Comparison of ENCODE assay signal across 12 cellular contexts in the genomic region with DNA sequence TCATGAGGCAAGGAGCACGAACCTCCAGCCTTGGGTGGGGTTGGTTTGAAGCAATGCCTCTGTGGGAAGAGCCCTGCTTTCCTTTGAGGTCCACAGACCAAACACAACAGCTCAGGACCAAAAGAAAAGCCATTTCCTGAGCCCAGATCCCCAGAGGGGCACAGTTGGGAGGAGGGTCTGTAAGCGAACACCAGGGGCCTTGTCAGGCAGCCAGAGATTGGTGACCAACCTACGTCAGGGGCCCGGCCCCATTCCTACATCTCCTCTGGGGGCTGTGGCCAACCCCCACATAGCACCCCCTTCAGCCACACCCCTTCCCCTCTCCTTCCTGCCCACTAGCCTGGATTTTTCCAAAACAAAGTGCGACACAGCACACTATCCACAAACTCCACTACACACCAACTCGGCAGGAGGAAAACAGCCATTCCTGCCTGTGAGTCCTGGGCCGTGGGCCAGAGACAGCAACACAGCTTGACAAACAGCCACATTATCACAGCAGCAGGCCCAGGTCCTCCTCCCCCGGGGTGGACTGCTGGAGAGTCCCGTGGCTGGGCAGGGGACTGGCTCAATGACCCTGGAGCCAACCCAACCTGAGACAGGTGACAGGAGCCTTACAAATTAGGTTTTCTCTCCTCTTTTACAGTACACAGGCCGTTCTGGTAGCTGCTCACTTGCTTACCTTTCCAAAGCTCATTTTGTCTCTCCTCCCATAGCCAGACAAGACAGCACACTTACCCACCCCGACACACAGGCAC.
A peak's percentile ranks its signal among the peaks of the same experiment; 100 is the strongest.
DNase-seq lines count a peak whose midpoint lies in the region; ATAC-seq and TF ChIP-seq lines count a peak whose summit lies in the region.
"Had no signal": no experiment of that assay in that cellular context is flagged by ENCODE, and none has a peak within 500 bp of the region (broad histone marks: within the 10 kb centered on the region; RNA-seq: fewer than 3 reads in every experiment).

No MANE protein-coding gene starts in this region.

- intact Hi-C loops in breast epithelium (cut with DNase I; ENCODE audit: low total_unique reads) (no loop called here), MCF 10A (cut with micrococcal nuclease) (no loop called here), cardiac septum (cut with DNase I) (loop anchor here (2.0 to 5.0 kb wide), 4 partner anchors 15 to 83 kb away; no protein-coding TSS in a partner anchor)

- H3K9me3 ChIP-seq in breast epithelium (no peaks in the 10 kb centered on the region), osteoblast (ENCODE audit: low read depth, low read length) (no peaks in the 10 kb centered on the region)

- H3K27ac ChIP-seq in breast epithelium, result peak overlapping the region; percentile 90 to 92
- H3K27ac ChIP-seq in osteoblast (ENCODE audit: low read depth, low read length), result peak overlapping the region; percentile 77

- no peaks in the 10 kb centered on the region for H3K27me3 ChIP-seq in breast epithelium
- no peaks in the 10 kb centered on the region for H3K27me3 ChIP-seq in osteoblast (ENCODE audit: insufficient read depth, low read length)

- no peak for ATAC-seq in activated CD4-positive, CD25-positive, alpha-beta regulatory T cell treated with anti-CD3 and anti-CD28 coated beads, Interleukin-2, amount 50 U/mL, for 24 hours

- no peak for TF ChIP-seq POLR2A in breast epithelium (IDR thresholded peaks at IDR 0.05)

- H3K27me3 Mint-ChIP-seq in MCF 10A (ENCODE audit: insufficient read depth, unreplicated experiment), result peaks cover 15% of the 10 kb centered on the region
- peaks cover 6 to 12% (median 11%) of the 10 kb centered on the region in 3 donors for H3K27me3 Mint-ChIP-seq in immature natural killer cell (ENCODE audit: low read depth in 3 of 3)

- H3K4me3 ChIP-seq in breast epithelium (peak overlapping the region in 1 of 3 donors; percentile 22), osteoblast (ENCODE audit: insufficient read depth, low read length) (no peak overlapping the region)

- peaks cover 53% of the 10 kb centered on the region for H4K20me1 ChIP-seq in osteoblast (ENCODE audit: insufficient read depth, low read length)

- no peak overlapping the region for H3K4me3 Mint-ChIP-seq in MCF 10A (ENCODE audit: unreplicated experiment)
- H3K4me3 Mint-ChIP-seq in immature natural killer cell, result no peak overlapping the region

- no peak overlapping the region for H3K27ac Mint-ChIP-seq in MCF 10A (ENCODE audit: low read depth, unreplicated experiment)
- no peak overlapping the region for H3K27ac Mint-ChIP-seq in immature natural killer cell

- no peak for TF ChIP-seq CTCF in breast epithelium (IDR thresholded peaks at IDR 0.05)
- TF ChIP-seq CTCF in MCF 10A (IDR thresholded peaks at IDR 0.05; ENCODE audit: unreplicated experiment), result no peak
- no peak for TF ChIP-seq CTCF in osteoblast (IDR thresholded peaks at IDR 0.05; ENCODE audit: extremely low read depth, low read depth, low read length)

- DNase-seq in breast epithelium (ENCODE audit: low spot score in 2 of 2) (peak in 1 of 2 donors; percentile 71), MCF 10A (ENCODE audit: unreplicated experiment) (no peak), cardiac septum (ENCODE audit: low spot score) (peak; percentile 89), osteoblast (ENCODE audit: insufficient read length, low spot score, missing footprints) (peak; percentile 87), SKM-1 (lab: John Stamatoyannopoulos, UW; ENCODE audit: unreplicated experiment) (no peak), OCI-M1 (lab: John Stamatoyannopoulos, UW) (no peak), immature natural killer cell (no peak)
- DNase-seq: ACHN, activated gamma-delta T cell, MV-4-11, T-helper 1 cell had no signal

- H3K4me1 ChIP-seq in breast epithelium, result peaks cover 9 to 65% of the 10 kb centered on the region in 2 donors
- peaks cover 46% of the 10 kb centered on the region for H3K4me1 ChIP-seq in osteoblast (ENCODE audit: insufficient read depth, low read length)

- H3K9me3 Mint-ChIP-seq in MCF 10A (ENCODE audit: unreplicated experiment) (no peaks in the 10 kb centered on the region), immature natural killer cell (no peaks in the 10 kb centered on the region)

- POLR2A ChIA-PET in MCF 10A (lab: Yijun Ruan, JAX), result interaction anchor here (0.6 kb wide), 1 partner anchor 19 kb away, joined by 3 read pairs; no protein-coding TSS in a partner anchor

- H3K36me3 ChIP-seq in breast epithelium (no peaks in the 10 kb centered on the region), osteoblast (ENCODE audit: insufficient read depth, low read length) (peaks cover 28% of the 10 kb centered on the region)

- H3K36me3 Mint-ChIP-seq in MCF 10A (ENCODE audit: insufficient read depth, unreplicated experiment), result no peaks in the 10 kb centered on the region
- H3K36me3 Mint-ChIP-seq in immature natural killer cell, result no peaks in the 10 kb centered on the region

- peaks cover 19% of the 10 kb centered on the region for H3K79me2 ChIP-seq in osteoblast (ENCODE audit: insufficient read depth, low read length)

- no TSS peak for BruUV-seq in MCF 10A (replicated peaks; lab: Mats Ljungman, UMichigan)

- no peak overlapping the region for H3K4me2 ChIP-seq in osteoblast (ENCODE audit: insufficient read depth, low read length)

- CTCF ChIA-PET in MCF 10A (lab: Yijun Ruan, JAX), result interaction anchor here (0.5 to 6.7 kb wide), 4 partner anchors 16 to 119 kb away, joined by 5 to 61 read pairs (median 6); a partner anchor contains a TSS

- H3K4me1 Mint-ChIP-seq in MCF 10A (ENCODE audit: insufficient read depth, unreplicated experiment), result no peaks in the 10 kb centered on the region
- H3K4me1 Mint-ChIP-seq in immature natural killer cell, result peaks cover 0 to 5% of the 10 kb centered on the region in 2 donors

- no peak overlapping the region for H2AFZ ChIP-seq in osteoblast (ENCODE audit: low read length)

Comparison
In these comparisons a context has a peak if more than half of its experiments do, and no peak if none do; other contexts are left out.
1. DNase-seq: peak in cardiac septum (single experiment) and osteoblast (single experiment); none in MCF 10A (single experiment), SKM-1 (single experiment), OCI-M1 (single experiment) and immature natural killer cell (0 of 3).